15 cellular contexts compared by ENCODE assay signal in genomic region chr9:82202808-82203207, GRCh38.
A peak's percentile ranks its signal among the peaks of the same experiment; 100 is the strongest.
DNase-seq lines count a peak whose midpoint lies in the region; ATAC-seq and TF ChIP-seq lines count a peak whose summit lies in the region.
"Had no signal": no experiment of that assay in that cellular context is flagged by ENCODE, and none has a peak within 500 bp of the region (broad histone marks: within the 10 kb centered on the region; RNA-seq: fewer than 3 reads in every experiment).

No MANE protein-coding gene starts in this region.

- DNase-seq in AG20443 (ENCODE audit: low spot score) (peak; percentile 14), M059J (ENCODE audit: low read depth) (peak; percentile 45), cardiac fibroblast (ENCODE audit: low read depth in 2 of 2) (peak; percentile 67 to 77), kidney epithelial cell (ENCODE audit: low read depth) (peak; percentile 34), left colon (no peak), posterior cingulate gyrus (no peak), DMS153 (lab: John Stamatoyannopoulos, UW) (no peak)
- DNase-seq: activated CD4-positive, alpha-beta T cell treated with anti-CD3 and anti-CD28 coated beads, Interleukin-2, amount 50 U/mL, for 1 hour; BE2C; effector memory CD4-positive, alpha-beta T cell; NCI-H2029; NCI-H524; stimulated activated CD4-positive, alpha-beta T cell treated with anti-CD3 and anti-CD28 coated beads, Interleukin-4, amount 100 ng/mL, for 24 hours; stimulated activated CD8-positive, alpha-beta memory T cell treated with anti-CD3 and anti-CD28 coated beads, Interleukin-4, amount 100 ng/mL, for 48 hours had no signal

- intact Hi-C loops in left colon (cut with DNase I, micrococcal nuclease) (no loop called here), posterior cingulate gyrus (cut with DNase I) (no loop called here)

- no peak for ATAC-seq in left colon
- no peak for ATAC-seq in GM21447 (IDR thresholded peaks at IDR 0.05; ENCODE audit: unreplicated experiment)

- H3K36me3 ChIP-seq in kidney epithelial cell (ENCODE audit: control insufficient read depth, insufficient read depth, low read length), result no peaks in the 10 kb centered on the region
- H3K36me3 ChIP-seq: BE2C had no signal

- no peaks in the 10 kb centered on the region for H3K27me3 ChIP-seq in kidney epithelial cell (ENCODE audit: control insufficient read depth, insufficient read depth, low read length)
- H3K27me3 ChIP-seq: BE2C had no signal

- TF ChIP-seq CTCF in cardiac fibroblast (IDR thresholded peaks at IDR 0.05; ENCODE audit: low read depth, low read length) (no peak), kidney epithelial cell (IDR thresholded peaks at IDR 0.05; ENCODE audit: insufficient read depth, low read length, poor library complexity, severe bottlenecking) (no peak)

- H3K4me3 ChIP-seq in cardiac fibroblast (replicated peaks in 1 of 2; ENCODE audit: low read depth in 2 of 2, low read length in 2 of 2) (no peak overlapping the region), kidney epithelial cell (ENCODE audit: low read depth, low read length) (no peak overlapping the region)

Comparison
In these comparisons a context has a peak if more than half of its experiments do, and no peak if none do; other contexts are left out.
1. DNase-seq: peak in AG20443 (single experiment), M059J (single experiment), cardiac fibroblast (2 of 2) and kidney epithelial cell (single experiment); none in left colon (0 of 2), posterior cingulate gyrus (0 of 10) and DMS153 (single experiment).